Comparison of ENCODE assay signal across 8 cellular contexts in genomic region chr1:71080178-71080781, GRCh38. TPM values are rescaled to one million over a fixed set of nuclear protein-coding genes. Genes with fewer than 3 reads are reported as not detected.
DNase-seq lines count a peak whose midpoint lies in the region; ATAC-seq and TF ChIP-seq lines count a peak whose summit lies in the region.

No MANE protein-coding gene starts in this region.

- H3K36me3 Mint-ChIP-seq in CD14-positive monocyte: peaks cover 23 to 25% of the 10 kb centered on the region in 2 donors
- peaks cover 7% of the 10 kb centered on the region for H3K36me3 Mint-ChIP-seq in neural progenitor cell

- ATAC-seq in GM18517 (IDR thresholded peaks at IDR 0.05; ENCODE audit: unreplicated experiment) (peak; percentile 3), HG03460 (IDR thresholded peaks at IDR 0.05; ENCODE audit: unreplicated experiment) (peak; percentile 10)

- H3K27me3 Mint-ChIP-seq in CD14-positive monocyte (ENCODE audit: low read depth in 3 of 3) (peaks cover 2 to 7% (median 6%) of the 10 kb centered on the region in 3 donors), neural progenitor cell (ENCODE audit: insufficient read depth, low read depth) (peaks cover 2% of the 10 kb centered on the region)

- H3K9ac ChIP-seq in fibroblast of lung (ENCODE audit: insufficient read depth, low read length) (peak overlapping the region; percentile 85), neural progenitor cell (peak overlapping the region; percentile 94)

- H3K9me3 ChIP-seq in fibroblast of lung (ENCODE audit: control insufficient read depth, insufficient read depth, low read depth, low read length) (no peaks in the 10 kb centered on the region), neural progenitor cell (ENCODE audit: low read depth) (no peaks in the 10 kb centered on the region)

- H2AFZ ChIP-seq in fibroblast of lung (ENCODE audit: low read length) (peak overlapping the region; percentile 80), neural progenitor cell (replicated peaks) (peak overlapping the region; percentile 98)

- no peaks in the 10 kb centered on the region for H3K27me3 ChIP-seq in fibroblast of lung (ENCODE audit: control insufficient read depth, insufficient read depth, low read length)
- peaks cover 33% of the 10 kb centered on the region for H3K27me3 ChIP-seq in neural progenitor cell

- H3K4me1 ChIP-seq in fibroblast of lung (ENCODE audit: control insufficient read depth, extremely low read depth, insufficient read depth, low read length) (no peaks in the 10 kb centered on the region), neural progenitor cell (peaks cover 13% of the 10 kb centered on the region)

- H3K79me2 ChIP-seq in fibroblast of lung (ENCODE audit: control insufficient read depth, insufficient read depth, low read length) (peaks cover 49% of the 10 kb centered on the region), neural progenitor cell (ENCODE audit: low read depth) (peaks cover 56% of the 10 kb centered on the region)

- H3K4me2 ChIP-seq in fibroblast of lung (ENCODE audit: extremely low read depth, insufficient read depth, low read length) (peak overlapping the region; percentile 93), neural progenitor cell (peak overlapping the region; percentile 95)

- H3K4me3 ChIP-seq in fibroblast of lung (replicated peaks in 1 of 4; ENCODE audit: control extremely low read depth in 1 of 4, insufficient read depth in 1 of 4, low read depth in 3 of 4, low read length in 4 of 4) (peak overlapping the region; percentile 75 to 99 (median 84)), neural progenitor cell (peak overlapping the region; percentile 98)

- intact Hi-C loops in CD14-positive monocyte (cut with micrococcal nuclease): loop anchor here (5.0 to 10.0 kb wide), 2 partner anchors 873 to 875 kb away; partner anchors contain the start of gene LRRC40 (in 2 of the 2)

- DNase-seq in CD14-positive monocyte (ENCODE audit: low spot score): no peak
- DNase-seq in fibroblast of lung (ENCODE audit: low read depth in 2 of 2): peak; percentile 18 to 25
- peak; percentile 21 for DNase-seq in neural progenitor cell (ENCODE audit: low spot score)
- no peak for DNase-seq in GM13977 (ENCODE audit: low spot score)
- no peak for DNase-seq in NCI-H128 (lab: John Stamatoyannopoulos, UW; ENCODE audit: unreplicated experiment)

- H3K27ac Mint-ChIP-seq in CD14-positive monocyte (peak overlapping the region; percentile 97 to 99 (median 99)), neural progenitor cell (peak overlapping the region; percentile 100)

- no peaks in the 10 kb centered on the region for H4K20me1 ChIP-seq in fibroblast of lung (ENCODE audit: control insufficient read depth, extremely low read depth, insufficient read depth, low read length)
- H4K20me1 ChIP-seq in neural progenitor cell (ENCODE audit: low read depth): peaks cover 40% of the 10 kb centered on the region

- in situ Hi-C loops in GM13977 (cut with MboI; ENCODE audit: low pct_unique_long_range_greater_than_20kb, low sequenced_read_pairs, unreplicated experiment): no loop called here

- H3K27ac ChIP-seq in VCaP: peak overlapping the region; percentile 92
- H3K27ac ChIP-seq in fibroblast of lung (ENCODE audit: insufficient read depth, low read length): peak overlapping the region; percentile 93
- H3K27ac ChIP-seq in neural progenitor cell: no peak overlapping the region

- no peaks in the 10 kb centered on the region for H3F3A ChIP-seq in neural progenitor cell (ENCODE audit: low read depth)

- H3K4me1 Mint-ChIP-seq in CD14-positive monocyte (peaks cover 16% of the 10 kb centered on the region), neural progenitor cell (peaks cover 13% of the 10 kb centered on the region)

- H3K4me3 Mint-ChIP-seq in CD14-positive monocyte: peak overlapping the region; percentile 94 to 98
- peak overlapping the region; percentile 96 for H3K4me3 Mint-ChIP-seq in neural progenitor cell

- H3K36me3 ChIP-seq in fibroblast of lung (ENCODE audit: control insufficient read depth, insufficient read depth, low read length) (peaks cover 3% of the 10 kb centered on the region), neural progenitor cell (peaks cover 20% of the 10 kb centered on the region)

- peaks cover 2 to 7% (median 4%) of the 10 kb centered on the region in 7 donors for H3K9me3 Mint-ChIP-seq in CD14-positive monocyte
- H3K9me3 Mint-ChIP-seq in neural progenitor cell: no peaks in the 10 kb centered on the region

- TF ChIP-seq CTCF in CD14-positive monocyte (IDR thresholded peaks at IDR 0.05): no peak
- TF ChIP-seq CTCF in VCaP (conservative IDR thresholded peaks at IDR 0.05): no peak
- no peak for TF ChIP-seq CTCF in fibroblast of lung (conservative IDR thresholded peaks at IDR 0.05 in 1 of 2, IDR thresholded peaks at IDR 0.05 in 1 of 2; ENCODE audit: low read depth in 1 of 2, low read length in 2 of 2)
- no peak for TF ChIP-seq CTCF in neural progenitor cell (IDR thresholded peaks at IDR 0.05)
- TF ChIP-seq CTCF in GM13977 (IDR thresholded peaks at IDR 0.05; ENCODE audit: extremely low read depth, insufficient read depth, missing control alignments): no peak

RNA-seq across cellular contexts. Expression of gene ZRANB2, which starts 0.6 kb away (rescaled TPM):
- polyA plus RNA-seq in CD14-positive monocyte: 10 to 100 TPM; 21.3 to 22.9 TPM
- total RNA-seq in fibroblast of lung: 27.2 and 40.8 TPM in 2 replicates
- 70.3 and 86.7 TPM in 2 replicates for polyA plus RNA-seq in fibroblast of lung
- polyA plus RNA-seq in fibroblast of lung (2012): 49.3 and 57.0 TPM in 2 replicates
- 9.9 and 11.5 TPM in 2 replicates for polyA minus RNA-seq in fibroblast of lung (ENCODE audit: low replicate concordance)
- 82.4 and 126 TPM in 2 replicates for total RNA-seq in neural progenitor cell (ENCODE audit: low replicate concordance)

RNA-seq across cellular contexts. Expression of gene PTGER3, which starts 32.7 kb away (rescaled TPM):
- polyA plus RNA-seq in CD14-positive monocyte (under 1 TPM in 1 of 2 donors, not detected in 1; 0.29 TPM), fibroblast of lung (0.89 and 1.6 TPM in 2 replicates)
- total RNA-seq in fibroblast of lung (0.51 and 1.5 TPM in 2 replicates), neural progenitor cell (ENCODE audit: low replicate concordance) (under 0.01 and 0.09 TPM in 2 replicates)
- polyA plus RNA-seq in fibroblast of lung (2012): 0.98 and 1.8 TPM in 2 replicates
- 0.48 and 0.63 TPM in 2 replicates for polyA minus RNA-seq in fibroblast of lung (ENCODE audit: low replicate concordance)

Comparison
In these comparisons a context has a peak if more than half of its experiments do, and no peak if none do; other contexts are left out.
1. DNase-seq: peak in fibroblast of lung (2 of 2) and neural progenitor cell (single experiment); none in CD14-positive monocyte (single experiment), GM13977 (single experiment) and NCI-H128 (single experiment).